9 cellular contexts compared by ENCODE assay signal in genomic region chr21:28771790-28772501, GRCh38.
DNase-seq lines count a peak whose midpoint lies in the region; FAIRE-seq and TF ChIP-seq lines count a peak whose summit lies in the region.
"Had no signal": no experiment of that assay in that cellular context is flagged by ENCODE, and none has a peak within 500 bp of the region (broad histone marks: within the 10 kb centered on the region; RNA-seq: fewer than 3 reads in every experiment).

No MANE protein-coding gene starts in this region.

- intact Hi-C loops in cardiac septum (cut with DNase I) (loop anchor here (1.0 kb wide), 1 partner anchor 18 kb away; no protein-coding TSS in a partner anchor), vagina (cut with DNase I) (no loop called here), lower leg skin (cut with DNase I; ENCODE audit: low total_unique reads) (no loop called here)

- peak overlapping the region; percentile 64 for H4K8ac ChIP-seq in mesenchymal stem cell (ENCODE audit: low read length)

- peaks cover 33% of the 10 kb centered on the region for H3K4me1 ChIP-seq in cardiac muscle cell (ENCODE audit: low read depth)
- peaks cover 5% of the 10 kb centered on the region for H3K4me1 ChIP-seq in mesenchymal stem cell (ENCODE audit: control insufficient read depth, insufficient read depth, low read depth, low read length)
- peaks cover 11% of the 10 kb centered on the region for H3K4me1 ChIP-seq in vagina

- H3K27me3 ChIP-seq in cardiac muscle cell = no peaks in the 10 kb centered on the region
- no peaks in the 10 kb centered on the region for H3K27me3 ChIP-seq in bronchial epithelial cell (ENCODE audit: control insufficient read depth, insufficient read depth, low read length)
- H3K27me3 ChIP-seq in mesenchymal stem cell (ENCODE audit: control insufficient read depth in 1 of 2, insufficient read depth in 1 of 2, low read length in 2 of 2) = no peaks in the 10 kb centered on the region
- no peaks in the 10 kb centered on the region for H3K27me3 ChIP-seq in vagina

- no peaks in the 10 kb centered on the region for H3K36me3 ChIP-seq in cardiac muscle cell
- no peaks in the 10 kb centered on the region for H3K36me3 ChIP-seq in bronchial epithelial cell (ENCODE audit: control insufficient read depth, insufficient read depth, low read length)
- H3K36me3 ChIP-seq in mesenchymal stem cell (ENCODE audit: control insufficient read depth in 1 of 2, insufficient read depth in 2 of 2, low read depth in 1 of 2, low read length in 2 of 2) = no peaks in the 10 kb centered on the region
- H3K36me3 ChIP-seq in vagina = no peaks in the 10 kb centered on the region

- peak overlapping the region in 1 of 2 experiments; percentile 29 for H3K18ac ChIP-seq in mesenchymal stem cell (ENCODE audit: low read depth in 1 of 2, low read length in 2 of 2)

- H3K27me3 Mint-ChIP-seq in immature natural killer cell (ENCODE audit: low read depth in 3 of 3) = no peaks in the 10 kb centered on the region
- H3K27me3 Mint-ChIP-seq: CD4-positive, CD25-positive, alpha-beta regulatory T cell had no signal

- no peak overlapping the region for H2BK15ac ChIP-seq in mesenchymal stem cell (ENCODE audit: low read depth, poor library complexity, severe bottlenecking)

- peak overlapping the region; percentile 49 for H2BK120ac ChIP-seq in mesenchymal stem cell (ENCODE audit: low read depth, low read length)

- DNase-seq in cardiac muscle cell (ENCODE audit: low read depth in 1 of 2, low spot score in 1 of 2) = peak in 1 of 2 donors; percentile 64
- DNase-seq in cardiac septum (ENCODE audit: low spot score) = no peak
- peak; percentile 5 for DNase-seq in bronchial epithelial cell (ENCODE audit: low read depth)
- DNase-seq in mesenchymal stem cell = peak; percentile 85
- DNase-seq in vagina (ENCODE audit: extremely low spot score in 2 of 2) = no peak
- DNase-seq in NCI-H446 treated with DMSO at 0.1 percent for 48 hours (lab: John Stamatoyannopoulos, UW) = no peak
- no peak for DNase-seq in immature natural killer cell
- no peak for DNase-seq in lower leg skin (ENCODE audit: low spot score in 2 of 2)
- DNase-seq: CD4-positive, CD25-positive, alpha-beta regulatory T cell had no signal

- no peak for TF ChIP-seq POLR2A in vagina (IDR thresholded peaks at IDR 0.05)
- no peak for TF ChIP-seq POLR2A in lower leg skin (IDR thresholded peaks at IDR 0.05)

- no peaks in the 10 kb centered on the region for H3K79me1 ChIP-seq in mesenchymal stem cell (replicated peaks; ENCODE audit: low read length, poor library complexity, severe bottlenecking)

- H3K27ac Mint-ChIP-seq in immature natural killer cell = peak overlapping the region in 1 of 6 donors; percentile 20

- peaks cover 0 to 3% (median 0%) of the 10 kb centered on the region in 6 donors for H3K9me3 Mint-ChIP-seq in immature natural killer cell

- H3K23ac ChIP-seq in mesenchymal stem cell (ENCODE audit: low read length in 2 of 2) = no peak overlapping the region

- no peak for FAIRE-seq in bronchial epithelial cell (lab: Jason Lieb, UNC)

- 100% methylated on average over 1 of the region's 3 CpGs for WGBS in mesenchymal stem cell
- 53 to 54% methylated on average over 3 of the region's 3 CpGs for WGBS in lower leg skin, 2 donors

- H3K4me3 ChIP-seq in cardiac muscle cell (no peak overlapping the region), bronchial epithelial cell (ENCODE audit: low read depth, low read length) (no peak overlapping the region), mesenchymal stem cell (ENCODE audit: insufficient read depth in 1 of 2, low read depth in 1 of 2, low read length in 2 of 2) (no peak overlapping the region), vagina (peak overlapping the region in 1 of 2 donors; percentile 4), lower leg skin (ENCODE audit: low read depth, poor library complexity, severe bottlenecking) (no peak overlapping the region)

- no peak overlapping the region for H4K91ac ChIP-seq in mesenchymal stem cell (ENCODE audit: low read length)

- H3K9me3 ChIP-seq in cardiac muscle cell (ENCODE audit: low read depth) = no peaks in the 10 kb centered on the region
- H3K9me3 ChIP-seq in mesenchymal stem cell (ENCODE audit: control insufficient read depth, low read length) = no peaks in the 10 kb centered on the region
- H3K9me3 ChIP-seq in vagina = no peaks in the 10 kb centered on the region

- H2AFZ ChIP-seq in mesenchymal stem cell (ENCODE audit: low read depth, low read length) = no peak overlapping the region

- H2BK12ac ChIP-seq in mesenchymal stem cell (ENCODE audit: low read length in 2 of 2) = no peak overlapping the region

- no peak overlapping the region for H3K4ac ChIP-seq in mesenchymal stem cell (ENCODE audit: low read depth in 1 of 2, low read length in 2 of 2)

- TF ChIP-seq CTCF in cardiac muscle cell (IDR thresholded peaks at IDR 0.05; ENCODE audit: low read depth, low read length) (no peak), bronchial epithelial cell (IDR thresholded peaks at IDR 0.05; ENCODE audit: insufficient read depth, low read length, severe bottlenecking) (no peak), vagina (IDR thresholded peaks at IDR 0.05) (no peak), lower leg skin (IDR thresholded peaks at IDR 0.05) (no peak)

- H3K4me3 Mint-ChIP-seq in immature natural killer cell = no peak overlapping the region
- H3K4me3 Mint-ChIP-seq: CD4-positive, CD25-positive, alpha-beta regulatory T cell had no signal

- H3K27ac ChIP-seq in cardiac muscle cell (peak overlapping the region; percentile 87), mesenchymal stem cell (ENCODE audit: low read length, poor library complexity, severe bottlenecking) (peak overlapping the region; percentile 97), vagina (peak overlapping the region; percentile 55)

- peaks cover 29 to 44% (median 37%) of the 10 kb centered on the region in 3 donors for H3K36me3 Mint-ChIP-seq in immature natural killer cell

- no peak overlapping the region for H3K14ac ChIP-seq in mesenchymal stem cell (ENCODE audit: low read length in 2 of 2)

- peak overlapping the region; percentile 69 for H3K9ac ChIP-seq in mesenchymal stem cell (ENCODE audit: low read length)

- H2BK5ac ChIP-seq in mesenchymal stem cell (ENCODE audit: low read depth, low read length, poor library complexity, severe bottlenecking) = peak overlapping the region; percentile 78

- no peak overlapping the region for H2AK5ac ChIP-seq in mesenchymal stem cell (ENCODE audit: low read length, severe bottlenecking)

- peak overlapping the region; percentile 38 for H3K4me2 ChIP-seq in mesenchymal stem cell (ENCODE audit: low read length, poor library complexity, severe bottlenecking)

- peaks cover 46 to 53% of the 10 kb centered on the region in 2 donors for H3K4me1 Mint-ChIP-seq in immature natural killer cell

Comparison
In these comparisons a context has a peak if more than half of its experiments do, and no peak if none do; other contexts are left out.
1. DNase-seq: peak in bronchial epithelial cell (single experiment) and mesenchymal stem cell (single experiment); none in cardiac septum (single experiment), vagina (0 of 2), NCI-H446 treated with DMSO at 0.1 percent for 48 hours (single experiment), immature natural killer cell (0 of 3) and lower leg skin (0 of 2).
2. Peak in every context shown above with its lines, with median percentiles within 50 percentile points of each other: H3K27ac ChIP-seq.